In genomic region chr4:47222276-47222675, GRCh38 we compare ENCODE assay signal across 27 cellular contexts.
A peak's percentile ranks its signal among the peaks of the same experiment; 100 is the strongest.
DNase-seq lines count a peak whose midpoint lies in the region; ATAC-seq, FAIRE-seq and TF ChIP-seq lines count a peak whose summit lies in the region.
"Had no signal": no experiment of that assay in that cellular context is flagged by ENCODE, and none has a peak within 500 bp of the region (broad histone marks: within the 10 kb centered on the region; RNA-seq: fewer than 3 reads in every experiment).

No MANE protein-coding gene starts in this region.

- peaks cover 12% of the 10 kb centered on the region for H3K9me3 Mint-ChIP-seq in HFFc6
- H3K9me3 Mint-ChIP-seq: activated CD4-positive, alpha-beta memory T cell treated with anti-CD3 and anti-CD28 coated beads, Interleukin-2, amount 10 ng/mL, durations not matched to agents 7 days and 5 days; activated T-helper 1 cell treated with anti-CD3 and anti-CD28 coated beads, Interleukin-12 subunit alpha, Interleukin-12 subunit beta, Interleukin-2, Interleukin-4 antibody, amounts not matched to agents 30 ng/mL and 10 ng/mL and 1 ng/mL, durations not matched to agents 14 hours and 24 hours and 36 hours; H9; IgD-negative memory B cell; nephron; stimulated activated memory B cell treated with anti-CD40 and anti-IgM and Interleukin-4, amounts not matched to agents 10 μg/mL and 1 μg/mL and 100 μg/mL, for 72 hours had no signal

- H3K9ac ChIP-seq in H1 (replicated peaks in 1 of 4; ENCODE audit: extremely low read depth in 1 of 4, low read depth in 3 of 4, low read length in 3 of 4): no peak overlapping the region

- H3K4me1 ChIP-seq in H1 (replicated peaks in 1 of 4; ENCODE audit: control insufficient read depth in 3 of 4, insufficient read depth in 4 of 4, low read length in 3 of 4): no peaks in the 10 kb centered on the region
- peaks cover 18% of the 10 kb centered on the region for H3K4me1 ChIP-seq in osteoblast (ENCODE audit: insufficient read depth, low read length)
- no peaks in the 10 kb centered on the region for H3K4me1 ChIP-seq in gastroesophageal sphincter
- H3K4me1 ChIP-seq: colonic mucosa, heart left ventricle had no signal

- no peak overlapping the region for H2BK20ac ChIP-seq in H1 (ENCODE audit: low read length)

- H2BK5ac ChIP-seq in H1 (ENCODE audit: low read depth, low read length): no peak overlapping the region

- H3K4me2 ChIP-seq in H1 (ENCODE audit: insufficient read depth in 1 of 2, low read depth in 2 of 2, low read length in 2 of 2): no peak overlapping the region
- peak overlapping the region; percentile 3 for H3K4me2 ChIP-seq in osteoblast (ENCODE audit: insufficient read depth, low read length)

- ATAC-seq in gastroesophageal sphincter (no peak), HG02571 (IDR thresholded peaks at IDR 0.05; ENCODE audit: unreplicated experiment) (no peak), GM21825 (IDR thresholded peaks at IDR 0.05; ENCODE audit: unreplicated experiment) (no peak)
- ATAC-seq: heart left ventricle; stimulated activated memory B cell treated with anti-CD40 and anti-IgM and Interleukin-4, amounts not matched to agents 10 μg/mL and 1 μg/mL and 100 μg/mL, for 72 hours; T-helper 17 cell had no signal

- H3K4me1 Mint-ChIP-seq in HFFc6 (ENCODE audit: low read depth): peaks cover 38% of the 10 kb centered on the region
- H3K4me1 Mint-ChIP-seq: activated CD4-positive, alpha-beta memory T cell treated with anti-CD3 and anti-CD28 coated beads, Interleukin-2, amount 10 ng/mL, durations not matched to agents 7 days and 5 days; H9; IgD-negative memory B cell; nephron; stimulated activated memory B cell treated with anti-CD40 and anti-IgM and Interleukin-4, amounts not matched to agents 10 μg/mL and 1 μg/mL and 100 μg/mL, for 72 hours; T-helper 17 cell had no signal

- H3K36me3 ChIP-seq in H1 (ENCODE audit: control insufficient read depth in 2 of 4, insufficient read depth in 4 of 4, low read length in 3 of 4) (no peaks in the 10 kb centered on the region), osteoblast (ENCODE audit: insufficient read depth, low read length) (no peaks in the 10 kb centered on the region), gastroesophageal sphincter (no peaks in the 10 kb centered on the region)
- H3K36me3 ChIP-seq: colonic mucosa, heart left ventricle, ovary had no signal

- no peak overlapping the region for H3K18ac ChIP-seq in H1 (ENCODE audit: extremely low read depth, low read length)

- no peak overlapping the region for H2BK15ac ChIP-seq in H1 (ENCODE audit: low read length)

- 0 out of 2 replicates have a peak overlapping the region, but pooled peaks have one; percentile 8 for H3K27ac Mint-ChIP-seq in HFFc6
- H3K27ac Mint-ChIP-seq: activated CD4-positive, alpha-beta memory T cell treated with anti-CD3 and anti-CD28 coated beads, Interleukin-2, amount 10 ng/mL, durations not matched to agents 7 days and 5 days; activated T-helper 1 cell treated with anti-CD3 and anti-CD28 coated beads, Interleukin-12 subunit alpha, Interleukin-12 subunit beta, Interleukin-2, Interleukin-4 antibody, amounts not matched to agents 30 ng/mL and 10 ng/mL and 1 ng/mL, durations not matched to agents 14 hours and 24 hours and 36 hours; H9; IgD-negative memory B cell; nephron; stimulated activated memory B cell treated with anti-CD40 and anti-IgM and Interleukin-4, amounts not matched to agents 10 μg/mL and 1 μg/mL and 100 μg/mL, for 72 hours; T-helper 17 cell; type B pancreatic cell had no signal

- TF ChIP-seq RAD21 in H1 (IDR thresholded peaks at IDR 0.05 in 1 of 2, conservative IDR thresholded peaks at IDR 0.05 in 1 of 2; ENCODE audit: low read depth in 2 of 2, low read length in 2 of 2): no peak

- no peak overlapping the region for H3K4ac ChIP-seq in H1 (replicated peaks; ENCODE audit: insufficient read length, low read depth, low read length)

- no peak overlapping the region for H3K23ac ChIP-seq in H1 (ENCODE audit: insufficient read length)

- no peaks in the 10 kb centered on the region; the same call in 1 of the 2 replicates for H3K23me2 ChIP-seq in H1 (ENCODE audit: low read depth, low read length)

- H2AFZ ChIP-seq in H1 (ENCODE audit: low read length): no peak overlapping the region
- peak overlapping the region; percentile 44 for H2AFZ ChIP-seq in osteoblast (ENCODE audit: low read length)

- TF ChIP-seq POLR2A in H1 (IDR thresholded peaks at IDR 0.05; ENCODE audit: control extremely low read depth in 1 of 2, low read depth in 2 of 2, low read length in 2 of 2): no peak
- TF ChIP-seq POLR2A in gastroesophageal sphincter (IDR thresholded peaks at IDR 0.05): no peak

- H3K79me2 ChIP-seq in H1 (ENCODE audit: control insufficient read depth in 1 of 2, insufficient read depth in 2 of 2, low read length in 2 of 2) (no peaks in the 10 kb centered on the region), osteoblast (ENCODE audit: insufficient read depth, low read length) (no peaks in the 10 kb centered on the region)

- no peak overlapping the region for H4K5ac ChIP-seq in H1 (ENCODE audit: insufficient read length, low read depth, low read length)

- H2AK5ac ChIP-seq in H1 (ENCODE audit: low read depth, low read length): no peak overlapping the region

- H3K4me3 Mint-ChIP-seq in HFFc6: no peak overlapping the region
- H3K4me3 Mint-ChIP-seq: activated CD4-positive, alpha-beta memory T cell treated with anti-CD3 and anti-CD28 coated beads, Interleukin-2, amount 10 ng/mL, durations not matched to agents 7 days and 5 days; activated T-helper 1 cell treated with anti-CD3 and anti-CD28 coated beads, Interleukin-12 subunit alpha, Interleukin-12 subunit beta, Interleukin-2, Interleukin-4 antibody, amounts not matched to agents 30 ng/mL and 10 ng/mL and 1 ng/mL, durations not matched to agents 14 hours and 24 hours and 36 hours; H9; IgD-negative memory B cell; nephron; stimulated activated memory B cell treated with anti-CD40 and anti-IgM and Interleukin-4, amounts not matched to agents 10 μg/mL and 1 μg/mL and 100 μg/mL, for 72 hours; T-helper 17 cell; type B pancreatic cell had no signal

- H2BK12ac ChIP-seq in H1 (ENCODE audit: low read depth, low read length): no peak overlapping the region

- CTCF ChIA-PET in H1 (lab: Charles Lee; ENCODE audit: partially characterized antibody): no interaction called here

- H4K20me1 ChIP-seq in H1 (replicated peaks in 1 of 2; ENCODE audit: control insufficient read depth in 1 of 2, insufficient read depth in 2 of 2, low read length in 2 of 2) (no peaks in the 10 kb centered on the region), osteoblast (ENCODE audit: insufficient read depth, low read length) (no peaks in the 10 kb centered on the region)

- no peak for DNase-seq in HFFc6
- peak; percentile 50 for DNase-seq in NCI-H226
- no peak for DNase-seq in H1 (ENCODE audit: low read depth in 1 of 2, low spot score in 2 of 2)
- DNase-seq in osteoblast (ENCODE audit: insufficient read length, low spot score, missing footprints): peak; percentile 9
- DNase-seq in DMS153 (lab: John Stamatoyannopoulos, UW): no peak
- DNase-seq: activated CD4-positive, alpha-beta memory T cell treated with anti-CD3 and anti-CD28 coated beads, Interleukin-2, amount 10 ng/mL, durations not matched to agents 7 days and 5 days; activated CD8-positive, alpha-beta memory T cell treated with anti-CD3 and anti-CD28 coated beads, Interleukin-2, amount 50 U/mL, for 48 hours; activated naive CD4-positive, alpha-beta T cell treated with anti-CD3 and anti-CD28 coated beads, Interleukin-2, amount 50 U/mL, for 16 hours; colonic mucosa; effector CD4-positive, alpha-beta T cell; GDM1; H9; heart left ventricle; NCI-H2029; NCI-H524 treated with DMSO at 0.1 percent for 48 hours; ovary; T-helper 17 cell had no signal

- H2BK120ac ChIP-seq in H1 (replicated peaks; ENCODE audit: low read depth, low read length): no peak overlapping the region

- no peak overlapping the region for H3K14ac ChIP-seq in H1 (ENCODE audit: insufficient read length)

- H4K91ac ChIP-seq in H1 (replicated peaks; ENCODE audit: insufficient read length, low read length): no peak overlapping the region

- peaks cover 2% of the 10 kb centered on the region; the same call in 1 of the 2 replicates for H3K27me3 Mint-ChIP-seq in HFFc6 (ENCODE audit: insufficient read depth)
- H3K27me3 Mint-ChIP-seq: IgD-negative memory B cell, type B pancreatic cell had no signal

- POLR2A ChIA-PET in H1 (lab: Charles Lee; ENCODE audit: partially characterized antibody): no interaction called here

- H3K36me3 Mint-ChIP-seq in HFFc6 (ENCODE audit: low read depth): no peaks in the 10 kb centered on the region
- H3K36me3 Mint-ChIP-seq: IgD-negative memory B cell; stimulated activated memory B cell treated with anti-CD40 and anti-IgM and Interleukin-4, amounts not matched to agents 10 μg/mL and 1 μg/mL and 100 μg/mL, for 72 hours; type B pancreatic cell had no signal

- no peaks in the 10 kb centered on the region for H3K79me1 ChIP-seq in H1 (ENCODE audit: low read depth, low read length)

- no peak for FAIRE-seq in H1 (lab: Jason Lieb, UNC)
- FAIRE-seq: bronchial epithelial cell had no signal

- H3K9me3 ChIP-seq in H1 (ENCODE audit: insufficient read depth in 2 of 2, low read depth in 1 of 2, low read length in 1 of 2): no peaks in the 10 kb centered on the region
- H3K9me3 ChIP-seq in osteoblast (ENCODE audit: low read depth, low read length): no peaks in the 10 kb centered on the region
- no peaks in the 10 kb centered on the region for H3K9me3 ChIP-seq in gastroesophageal sphincter
- H3K9me3 ChIP-seq: colonic mucosa, heart left ventricle, ovary had no signal

- no peak overlapping the region for H3K56ac ChIP-seq in H1 (replicated peaks; ENCODE audit: insufficient read length, low read depth, low read length)

- WGBS in H1 (ENCODE audit: extremely low coverage in 1 of 2, insufficient coverage in 1 of 2, insufficient read length in 1 of 2, insufficient replicate concordance in 2 of 2, low coverage in 1 of 2, low lambda C conversion rate in 2 of 2, missing lambda C conversion rate in 1 of 2), 2 experiments: 100% methylated on average over 1 of the region's 1 CpG; no CpG with 5 or more reads in 1 of the 2 experiments
- 90 to 91% methylated on average over 1 of the region's 1 CpG for WGBS in gastroesophageal sphincter (ENCODE audit: low coverage in 1 of 2), 2 donors

- TF ChIP-seq CTCF in HFFc6 (IDR thresholded peaks at IDR 0.05) (no peak), H1 (IDR thresholded peaks at IDR 0.05; ENCODE audit: control extremely low read depth in 1 of 3, insufficient read depth in 1 of 3, low read depth in 1 of 3, low read length in 3 of 3) (no peak), osteoblast (IDR thresholded peaks at IDR 0.05; ENCODE audit: extremely low read depth, low read depth, low read length) (no peak), gastroesophageal sphincter (IDR thresholded peaks at IDR 0.05) (no peak)

- H3K4me3 ChIP-seq in H1 (ENCODE audit: extremely low read depth in 1 of 4, insufficient read depth in 2 of 4, low read depth in 3 of 4, low read length in 4 of 4): no peak overlapping the region
- no peak overlapping the region for H3K4me3 ChIP-seq in osteoblast (ENCODE audit: insufficient read depth, low read length)
- no peak overlapping the region for H3K4me3 ChIP-seq in gastroesophageal sphincter
- H3K4me3 ChIP-seq: colonic mucosa, heart left ventricle, lung, ovary had no signal

- H3K27me3 ChIP-seq in H1 (replicated peaks in 1 of 4; ENCODE audit: control insufficient read depth in 3 of 4, extremely low read depth in 1 of 4, insufficient read depth in 3 of 4, low read length in 3 of 4) (no peaks in the 10 kb centered on the region), osteoblast (ENCODE audit: insufficient read depth, low read length) (no peaks in the 10 kb centered on the region), gastroesophageal sphincter (no peaks in the 10 kb centered on the region)
- H3K27me3 ChIP-seq: colonic mucosa, heart left ventricle, ovary had no signal

- no peak overlapping the region for H3K27ac ChIP-seq in H1 (ENCODE audit: low read depth, low read length)
- peak overlapping the region; percentile 49 for H3K27ac ChIP-seq in osteoblast (ENCODE audit: low read depth, low read length)
- H3K27ac ChIP-seq in gastroesophageal sphincter: no peak overlapping the region
- H3K27ac ChIP-seq: colonic mucosa, heart left ventricle, ovary had no signal

- no peak overlapping the region for H4K8ac ChIP-seq in H1 (ENCODE audit: extremely low read depth, insufficient read depth, low read length)

- TF ChIP-seq EP300 in H1 (IDR thresholded peaks at IDR 0.05; ENCODE audit: borderline replicate concordance in 1 of 2, low read depth in 2 of 2, low read length in 2 of 2): no peak
- no peak for TF ChIP-seq EP300 in gastroesophageal sphincter (IDR thresholded peaks at IDR 0.05)

Comparison
In these comparisons a context has a peak if more than half of its experiments do, and no peak if none do; other contexts are left out.
1. DNase-seq: peak in NCI-H226 (single experiment) and osteoblast (single experiment); none in HFFc6 (single experiment), H1 (0 of 2) and DMS153 (single experiment).